In the genomic region with DNA sequence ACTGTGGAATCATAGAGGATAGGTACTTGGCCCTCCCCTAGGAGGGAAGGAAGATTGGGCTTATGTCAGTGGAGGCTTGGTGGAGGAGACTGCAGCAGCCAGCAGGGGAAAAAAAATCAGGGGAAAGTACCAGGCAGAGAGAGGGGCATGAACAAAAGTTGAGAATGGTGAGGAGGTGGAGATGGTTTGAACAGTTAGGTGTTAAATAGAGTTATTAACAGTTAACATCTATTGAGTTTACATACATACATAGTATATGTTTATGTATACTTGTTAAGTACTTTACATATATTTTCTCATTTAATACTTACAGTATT, we compare ENCODE assay signal across 1 cellular context.
TF ChIP-seq lines count a peak whose summit lies in the region.

No MANE protein-coding gene starts in this region.

TF ChIP-seq in HCT116, 20 proteins besides CTCF, POLR2A, EP300 and RAD21:
- TF ChIP-seq, protein P1, sequence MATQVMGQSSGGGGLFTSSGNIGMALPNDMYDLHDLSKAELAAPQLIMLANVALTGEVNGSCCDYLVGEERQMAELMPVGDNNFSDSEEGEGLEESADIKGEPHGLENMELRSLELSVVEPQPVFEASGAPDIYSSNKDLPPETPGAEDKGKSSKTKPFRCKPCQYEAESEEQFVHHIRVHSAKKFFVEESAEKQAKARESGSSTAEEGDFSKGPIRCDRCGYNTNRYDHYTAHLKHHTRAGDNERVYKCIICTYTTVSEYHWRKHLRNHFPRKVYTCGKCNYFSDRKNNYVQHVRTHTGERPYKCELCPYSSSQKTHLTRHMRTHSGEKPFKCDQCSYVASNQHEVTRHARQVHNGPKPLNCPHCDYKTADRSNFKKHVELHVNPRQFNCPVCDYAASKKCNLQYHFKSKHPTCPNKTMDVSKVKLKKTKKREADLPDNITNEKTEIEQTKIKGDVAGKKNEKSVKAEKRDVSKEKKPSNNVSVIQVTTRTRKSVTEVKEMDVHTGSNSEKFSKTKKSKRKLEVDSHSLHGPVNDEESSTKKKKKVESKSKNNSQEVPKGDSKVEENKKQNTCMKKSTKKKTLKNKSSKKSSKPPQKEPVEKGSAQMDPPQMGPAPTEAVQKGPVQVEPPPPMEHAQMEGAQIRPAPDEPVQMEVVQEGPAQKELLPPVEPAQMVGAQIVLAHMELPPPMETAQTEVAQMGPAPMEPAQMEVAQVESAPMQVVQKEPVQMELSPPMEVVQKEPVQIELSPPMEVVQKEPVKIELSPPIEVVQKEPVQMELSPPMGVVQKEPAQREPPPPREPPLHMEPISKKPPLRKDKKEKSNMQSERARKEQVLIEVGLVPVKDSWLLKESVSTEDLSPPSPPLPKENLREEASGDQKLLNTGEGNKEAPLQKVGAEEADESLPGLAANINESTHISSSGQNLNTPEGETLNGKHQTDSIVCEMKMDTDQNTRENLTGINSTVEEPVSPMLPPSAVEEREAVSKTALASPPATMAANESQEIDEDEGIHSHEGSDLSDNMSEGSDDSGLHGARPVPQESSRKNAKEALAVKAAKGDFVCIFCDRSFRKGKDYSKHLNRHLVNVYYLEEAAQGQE (IDR thresholded peaks at IDR 0.05; ENCODE audit: low read depth) = no peak
- TF ChIP-seq CBX3 (IDR thresholded peaks at IDR 0.05; ENCODE audit: low read depth) = no peak
- TF ChIP-seq YY1 (IDR thresholded peaks at IDR 0.05; ENCODE audit: extremely low read depth, insufficient replicate concordance, low read depth, low read length) = no peak
- TF ChIP-seq, protein P2, sequence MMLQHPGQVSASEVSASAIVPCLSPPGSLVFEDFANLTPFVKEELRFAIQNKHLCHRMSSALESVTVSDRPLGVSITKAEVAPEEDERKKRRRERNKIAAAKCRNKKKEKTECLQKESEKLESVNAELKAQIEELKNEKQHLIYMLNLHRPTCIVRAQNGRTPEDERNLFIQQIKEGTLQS (IDR thresholded peaks at IDR 0.05) = no peak
- TF ChIP-seq ELF1 (IDR thresholded peaks at IDR 0.05; ENCODE audit: borderline replicate concordance, low read depth) = no peak
